ENCODE assay signal across 35 cellular contexts in the genomic region with DNA sequence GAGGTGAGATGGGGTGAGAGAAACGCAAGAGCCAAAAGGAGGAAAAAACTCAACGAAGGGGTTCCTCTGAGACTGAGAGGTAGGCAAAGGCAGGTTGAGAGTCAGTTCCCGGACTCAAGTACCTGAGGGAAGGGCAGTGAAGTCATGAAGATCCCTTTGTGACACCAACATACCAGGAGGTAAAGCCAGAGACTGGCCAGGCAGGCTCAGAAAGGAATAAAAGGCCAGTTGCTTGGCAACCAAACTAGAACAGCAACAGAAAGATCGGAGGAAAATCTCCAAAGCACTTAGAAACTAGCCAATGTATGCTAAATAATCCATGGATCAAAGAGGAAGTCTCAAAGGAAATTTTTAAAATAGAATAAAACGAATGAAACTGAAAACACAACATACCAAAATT.
DNase-seq lines count a peak whose midpoint lies in the region; TF ChIP-seq lines count a peak whose summit lies in the region.
"Had no signal": no experiment of that assay in that cellular context is flagged by ENCODE, and none has a peak within 500 bp of the region (broad histone marks: within the 10 kb centered on the region; RNA-seq: fewer than 3 reads in every experiment).

No MANE protein-coding gene starts in this region.

- no peaks in the 10 kb centered on the region for H3K36me3 Mint-ChIP-seq in osteocyte (ENCODE audit: unreplicated experiment)
- H3K36me3 Mint-ChIP-seq: brain; natural killer cell treated with Interleukin-12 subunit alpha and Interleukin-12 subunit beta and Interleukin-15 and Interleukin-18, amount 100 ng/mL, for 72 hours had no signal

- H3K27ac ChIP-seq in ectodermal cell (ENCODE audit: insufficient read depth, low read depth, low read length, poor library complexity, severe bottlenecking), result peak overlapping the region; percentile 50
- H3K27ac ChIP-seq: adrenal gland, C4-2B, gastroesophageal sphincter, HL-60, upper lobe of right lung had no signal

- no peaks in the 10 kb centered on the region for H3K9me3 ChIP-seq in ectodermal cell (ENCODE audit: control insufficient read depth, low read length)
- H3K9me3 ChIP-seq: adrenal gland, Caco-2, upper lobe of right lung had no signal

- no peaks in the 10 kb centered on the region for H3K27me3 ChIP-seq in ectodermal cell (ENCODE audit: control insufficient read depth, insufficient read depth, low read length, poor library complexity, severe bottlenecking)
- H3K27me3 ChIP-seq: adrenal gland, gastroesophageal sphincter, upper lobe of right lung had no signal

- peaks cover 8% of the 10 kb centered on the region for H3K9me3 Mint-ChIP-seq in osteocyte (ENCODE audit: unreplicated experiment)
- H3K9me3 Mint-ChIP-seq: activated CD8-positive, alpha-beta T cell treated with anti-CD3 and anti-CD28 coated beads for 36 hours; activated naive CD4-positive, alpha-beta T cell treated with anti-CD3 and anti-CD28 coated beads for 36 hours; activated T-helper 1 cell treated with anti-CD3 and anti-CD28 coated beads, Interleukin-12 subunit alpha, Interleukin-12 subunit beta, Interleukin-2, Interleukin-4 antibody, amounts not matched to agents 30 ng/mL and 10 ng/mL and 1 ng/mL, durations not matched to agents 14 hours and 24 hours and 36 hours; natural killer cell treated with Interleukin-12 subunit alpha and Interleukin-12 subunit beta and Interleukin-15 and Interleukin-18, amount 100 ng/mL, for 72 hours; stimulated activated naive B cell treated with anti-CD40 and anti-IgM and Interleukin-4, amounts not matched to agents 10 μg/mL and 1 μg/mL and 100 μg/mL, for 72 hours had no signal

- no peak overlapping the region for H3K4me3 ChIP-seq in ectodermal cell (ENCODE audit: insufficient read depth, low read depth, low read length)
- H3K4me3 ChIP-seq: adrenal gland, gastroesophageal sphincter, upper lobe of right lung had no signal

- H3K4me1 ChIP-seq in ectodermal cell (ENCODE audit: control insufficient read depth, insufficient read depth, low read length), result no peaks in the 10 kb centered on the region

- no peak overlapping the region for H3K27ac Mint-ChIP-seq in osteocyte (ENCODE audit: unreplicated experiment)
- H3K27ac Mint-ChIP-seq: activated CD4-positive, alpha-beta T cell treated with anti-CD3 and anti-CD28 coated beads for 36 hours; activated CD8-positive, alpha-beta T cell treated with anti-CD3 and anti-CD28 coated beads for 36 hours; activated naive CD4-positive, alpha-beta T cell treated with anti-CD3 and anti-CD28 coated beads for 36 hours; activated T-helper 1 cell treated with anti-CD3 and anti-CD28 coated beads, Interleukin-12 subunit alpha, Interleukin-12 subunit beta, Interleukin-2, Interleukin-4 antibody, amounts not matched to agents 30 ng/mL and 10 ng/mL and 1 ng/mL, durations not matched to agents 14 hours and 24 hours and 36 hours; natural killer cell treated with Interleukin-12 subunit alpha and Interleukin-12 subunit beta and Interleukin-15 and Interleukin-18, amount 100 ng/mL, for 72 hours; stimulated activated naive B cell treated with anti-CD40 and anti-IgM and Interleukin-4, amounts not matched to agents 10 μg/mL and 1 μg/mL and 100 μg/mL, for 72 hours had no signal

- in situ Hi-C loops in KBM-7 (cut with MboI; ENCODE audit: low pct_unique_long_range_greater_than_20kb, low sequenced_read_pairs), result loop anchor here (25.0 kb wide), 1 partner anchor 411 kb away; no protein-coding TSS in a partner anchor

- no peaks in the 10 kb centered on the region for H3K36me3 ChIP-seq in ectodermal cell (ENCODE audit: control insufficient read depth, insufficient read depth, low read length)
- H3K36me3 ChIP-seq: adrenal gland, gastroesophageal sphincter, upper lobe of right lung had no signal

- intact Hi-C loops in cardiac septum (cut with DNase I), result loop anchor here (10.0 kb wide), 1 partner anchor 408 kb away; no protein-coding TSS in a partner anchor

- 83 to 84% methylated on average over 3 to 5 of the region's 5 CpGs for WGBS in ectodermal cell, 2 experiments

- H3K4me3 Mint-ChIP-seq in osteocyte (ENCODE audit: unreplicated experiment), result no peak overlapping the region
- H3K4me3 Mint-ChIP-seq: activated CD4-positive, alpha-beta T cell treated with anti-CD3 and anti-CD28 coated beads for 36 hours; activated CD8-positive, alpha-beta T cell treated with anti-CD3 and anti-CD28 coated beads for 36 hours; activated naive CD4-positive, alpha-beta T cell treated with anti-CD3 and anti-CD28 coated beads for 36 hours; activated T-helper 1 cell treated with anti-CD3 and anti-CD28 coated beads, Interleukin-12 subunit alpha, Interleukin-12 subunit beta, Interleukin-2, Interleukin-4 antibody, amounts not matched to agents 30 ng/mL and 10 ng/mL and 1 ng/mL, durations not matched to agents 14 hours and 24 hours and 36 hours; brain; natural killer cell treated with Interleukin-12 subunit alpha and Interleukin-12 subunit beta and Interleukin-15 and Interleukin-18, amount 100 ng/mL, for 72 hours; stimulated activated naive B cell treated with anti-CD40 and anti-IgM and Interleukin-4, amounts not matched to agents 10 μg/mL and 1 μg/mL and 100 μg/mL, for 72 hours had no signal

- DNase-seq in DMS53 (lab: John Stamatoyannopoulos, UW) (peak; percentile 68), DMS53 treated with DMSO at 0.1 percent for 48 hours (lab: John Stamatoyannopoulos, UW; ENCODE audit: unreplicated experiment) (no peak), NCI-H748 (lab: John Stamatoyannopoulos, UW; ENCODE audit: unreplicated experiment) (peak; percentile 67), osteocyte (ENCODE audit: extremely low spot score, unreplicated experiment) (peak; percentile 23), NCI-H187 (lab: John Stamatoyannopoulos, UW) (no peak), KBM-7 (no peak), cardiac septum (ENCODE audit: low spot score) (no peak)
- DNase-seq: 8988T; activated CD4-positive, alpha-beta T cell treated with anti-CD3 and anti-CD28 coated beads for 36 hours; activated CD8-positive, alpha-beta memory T cell treated with anti-CD3 and anti-CD28 coated beads, Interleukin-2, amount 50 U/mL, for 48 hours; activated CD8-positive, alpha-beta T cell treated with anti-CD3 and anti-CD28 coated beads for 36 hours; activated naive CD4-positive, alpha-beta T cell treated with anti-CD3 and anti-CD28 coated beads for 36 hours; adrenal gland; Caco-2; DND-41; H7; hippocampal formation; Karpas-422; left cardiac atrium; mammary epithelial cell; NCI-H1436 treated with DMSO at 0.1 percent for 48 hours; NCI-H2227 treated with DMSO at 0.1 percent for 48 hours; NCI-H82; SHP77 treated with DMSO at 0.1 percent for 48 hours; stimulated activated naive B cell treated with anti-CD40 and anti-IgM and Interleukin-4, amounts not matched to agents 10 μg/mL and 1 μg/mL and 100 μg/mL, for 72 hours; SW 1271; T-helper 9 cell; upper lobe of right lung had no signal

- H3K4me1 Mint-ChIP-seq in osteocyte (ENCODE audit: unreplicated experiment), result peaks cover 11% of the 10 kb centered on the region

- H3K27me3 Mint-ChIP-seq in osteocyte (ENCODE audit: unreplicated experiment), result peaks cover 15% of the 10 kb centered on the region
- H3K27me3 Mint-ChIP-seq: activated CD4-positive, alpha-beta T cell treated with anti-CD3 and anti-CD28 coated beads for 36 hours; activated CD8-positive, alpha-beta T cell treated with anti-CD3 and anti-CD28 coated beads for 36 hours; stimulated activated naive B cell treated with anti-CD40 and anti-IgM and Interleukin-4, amounts not matched to agents 10 μg/mL and 1 μg/mL and 100 μg/mL, for 72 hours had no signal

- TF ChIP-seq CTCF in osteocyte (IDR thresholded peaks at IDR 0.05), result no peak

Comparison
In these comparisons a context has a peak if more than half of its experiments do, and no peak if none do; other contexts are left out.
1. DNase-seq: peak in DMS53 (single experiment), NCI-H748 (single experiment) and osteocyte (single experiment); none in DMS53 treated with DMSO at 0.1 percent for 48 hours (single experiment), NCI-H187 (0 of 2), KBM-7 (single experiment) and cardiac septum (single experiment).